Comparison of ENCODE assay signal across 9 cellular contexts in genomic region chr2:61117534-61117933, GRCh38. TPM values are rescaled to one million over a fixed set of nuclear protein-coding genes. Genes with fewer than 3 reads are reported as not detected.
A peak's percentile ranks its signal among the peaks of the same experiment; 100 is the strongest.
DNase-seq lines count a peak whose midpoint lies in the region; ATAC-seq lines count a peak whose summit lies in the region.
"Had no signal": no experiment of that assay in that cellular context is flagged by ENCODE, and none has a peak within 500 bp of the region (broad histone marks: within the 10 kb centered on the region; RNA-seq: fewer than 3 reads in every experiment).

No MANE protein-coding gene starts in this region.

- ATAC-seq in GM19023 (IDR thresholded peaks at IDR 0.05; ENCODE audit: unreplicated experiment) (peak; percentile 55), HG03442 (IDR thresholded peaks at IDR 0.05; ENCODE audit: unreplicated experiment) (peak; percentile 45)

- DNase-seq in EH (ENCODE audit: low read depth) (peak; percentile 72), fibroblast of gingiva (ENCODE audit: low read depth) (peak; percentile 5), H4 (ENCODE audit: low spot score) (no peak), SIG-M5 treated with dmso at 0.1 percent for 504 hours (lab: John Stamatoyannopoulos, UW; ENCODE audit: unreplicated experiment) (no peak), SK-N-DZ (ENCODE audit: low spot score) (no peak), KG1 (lab: John Stamatoyannopoulos, UW) (no peak)
- DNase-seq: NCI-H187 treated with DMSO at 0.1 percent for 48 hours had no signal

RNA-seq across cellular contexts. Expression of gene C2orf74, which starts 44.5 kb away (rescaled TPM):
- total RNA-seq in H4 (2014; rRNA removed; shearing (Covaris generic)), result 15.0 and 19.3 TPM in 2 replicates
- 22.1 and 23.1 TPM in 2 replicates for polyA plus RNA-seq in SK-N-DZ (2014; cell fraction: cytosol; rRNA removed)
- 13.0 and 15.6 TPM in 2 replicates for polyA plus RNA-seq in SK-N-DZ (2014; cell fraction: nucleus; rRNA removed)

RNA-seq across cellular contexts. Expression of gene SANBR, which starts 51.9 kb away (rescaled TPM):
- total RNA-seq in H4 (2014; rRNA removed; shearing (Covaris generic)), result 2.2 and 3.5 TPM in 2 replicates
- polyA plus RNA-seq in SK-N-DZ (2014; cell fraction: cytosol; rRNA removed), result 12.9 and 13.6 TPM in 2 replicates
- polyA plus RNA-seq in SK-N-DZ (2014; cell fraction: nucleus; rRNA removed), result 17.5 and 25.1 TPM in 2 replicates

Comparison
In these comparisons a context has a peak if more than half of its experiments do, and no peak if none do; other contexts are left out.
1. DNase-seq: peak in EH (single experiment) and fibroblast of gingiva (single experiment); none in H4 (single experiment), SIG-M5 treated with dmso at 0.1 percent for 504 hours (single experiment), SK-N-DZ (single experiment) and KG1 (single experiment).